Comparison of ENCODE assay signal across 8 cellular contexts in genomic region chr14:81470553-81470826, GRCh38.
DNase-seq lines count a peak whose midpoint lies in the region; ATAC-seq lines count a peak whose summit lies in the region.
"Not testable (repeated sequence)": the region's sequence is repeated elsewhere in the genome, so short reads cannot be mapped to it uniquely, and the experiment has no call there.

No MANE protein-coding gene starts in this region.

- not testable (repeated sequence) for H3K9me3 Mint-ChIP-seq in activated T-cell treated with anti-CD3 and anti-CD28 coated beads, Interleukin-2, amount 50 U/mL, for 72 hours; stimulated activated memory B cell treated with anti-CD40 and anti-IgM and Interleukin-4, amounts not matched to agents 10 μg/mL and 1 μg/mL and 100 μg/mL, for 72 hours

- peak overlapping the region; percentile 26 for H3K27ac Mint-ChIP-seq in activated T-cell treated with anti-CD3 and anti-CD28 coated beads, Interleukin-2, amount 50 U/mL, for 72 hours
- peak overlapping the region; percentile 91 for H3K27ac Mint-ChIP-seq in stimulated activated memory B cell treated with anti-CD40 and anti-IgM and Interleukin-4, amounts not matched to agents 10 μg/mL and 1 μg/mL and 100 μg/mL, for 72 hours

- H3K27me3 Mint-ChIP-seq in activated T-cell treated with anti-CD3 and anti-CD28 coated beads, Interleukin-2, amount 50 U/mL, for 72 hours (ENCODE audit: low read depth); stimulated activated memory B cell treated with anti-CD40 and anti-IgM and Interleukin-4, amounts not matched to agents 10 μg/mL and 1 μg/mL and 100 μg/mL, for 72 hours: not testable (repeated sequence)

- not testable (repeated sequence) for H3K9me3 ChIP-seq in KOPT-K1 (ENCODE audit: insufficient read depth, low read length, poor library complexity, severe bottlenecking)

- peaks cover 61% of the 10 kb centered on the region for H3K4me1 Mint-ChIP-seq in activated T-cell treated with anti-CD3 and anti-CD28 coated beads, Interleukin-2, amount 50 U/mL, for 72 hours (ENCODE audit: low read depth)
- H3K4me1 Mint-ChIP-seq in stimulated activated memory B cell treated with anti-CD40 and anti-IgM and Interleukin-4, amounts not matched to agents 10 μg/mL and 1 μg/mL and 100 μg/mL, for 72 hours: peaks cover 43% of the 10 kb centered on the region

- H3K36me3 ChIP-seq in KOPT-K1 (ENCODE audit: insufficient read depth, low read length): peaks cover 14% of the 10 kb centered on the region

- peak overlapping the region; percentile 52 to 68 for H3K4me3 Mint-ChIP-seq in activated T-cell treated with anti-CD3 and anti-CD28 coated beads, Interleukin-2, amount 50 U/mL, for 72 hours
- peak overlapping the region; percentile 26 for H3K4me3 Mint-ChIP-seq in stimulated activated memory B cell treated with anti-CD40 and anti-IgM and Interleukin-4, amounts not matched to agents 10 μg/mL and 1 μg/mL and 100 μg/mL, for 72 hours

- H3K27ac ChIP-seq in KOPT-K1 (ENCODE audit: low read depth, low read length, poor library complexity, severe bottlenecking): peak overlapping the region; percentile 44

- H3K36me3 Mint-ChIP-seq in activated T-cell treated with anti-CD3 and anti-CD28 coated beads, Interleukin-2, amount 50 U/mL, for 72 hours (ENCODE audit: insufficient read depth in 2 of 2): not testable (repeated sequence)
- peaks cover 18% of the 10 kb centered on the region for H3K36me3 Mint-ChIP-seq in stimulated activated memory B cell treated with anti-CD40 and anti-IgM and Interleukin-4, amounts not matched to agents 10 μg/mL and 1 μg/mL and 100 μg/mL, for 72 hours

- not testable (repeated sequence) for DNase-seq in activated T-cell treated with anti-CD3 and anti-CD28 coated beads, Interleukin-2, amount 50 U/mL, for 72 hours

- ATAC-seq in GM18517 (IDR thresholded peaks at IDR 0.05; ENCODE audit: unreplicated experiment): peak; percentile 8
- peak; percentile 40 for ATAC-seq in GM19395 (IDR thresholded peaks at IDR 0.05; ENCODE audit: unreplicated experiment)
- ATAC-seq in GM21619 (IDR thresholded peaks at IDR 0.05; ENCODE audit: unreplicated experiment): peak; percentile 19
- ATAC-seq in HG02885 (IDR thresholded peaks at IDR 0.05; ENCODE audit: poor library complexity, unreplicated experiment): peak; percentile 44
- ATAC-seq in HG03175 (IDR thresholded peaks at IDR 0.05; ENCODE audit: unreplicated experiment): peak; percentile 27
- peak in 1 of 2 donors; percentile 12 for ATAC-seq in activated T-cell treated with anti-CD3 and anti-CD28 coated beads, Interleukin-2, amount 50 U/mL, for 72 hours (replicated peaks in 1 of 2)
- ATAC-seq in stimulated activated memory B cell treated with anti-CD40 and anti-IgM and Interleukin-4, amounts not matched to agents 10 μg/mL and 1 μg/mL and 100 μg/mL, for 72 hours: peak; percentile 74
